Comparison of ENCODE assay signal across 18 cellular contexts in the genomic region with DNA sequence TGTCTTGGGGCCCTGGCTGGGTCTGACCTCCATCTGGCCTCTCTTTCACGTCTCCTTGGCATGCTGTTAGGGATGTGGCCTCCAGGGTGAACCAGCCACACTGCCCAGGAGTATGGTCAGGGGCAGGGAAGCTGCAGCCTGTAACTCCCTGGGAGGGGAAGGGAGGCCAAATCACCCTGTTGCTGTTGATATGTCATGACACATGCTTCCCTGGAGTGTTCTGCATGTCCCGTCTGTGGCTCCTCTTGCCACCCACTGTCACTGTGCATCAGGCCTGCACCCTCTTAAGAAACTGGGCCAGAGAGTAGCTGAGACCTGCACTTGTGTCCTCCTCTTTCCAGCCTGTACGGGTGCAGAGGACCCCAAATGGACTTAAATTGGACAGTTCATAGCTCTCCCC.
DNase-seq lines count a peak whose midpoint lies in the region; ATAC-seq, FAIRE-seq and TF ChIP-seq lines count a peak whose summit lies in the region.
"Had no signal": no experiment of that assay in that cellular context is flagged by ENCODE, and none has a peak within 500 bp of the region (broad histone marks: within the 10 kb centered on the region; RNA-seq: fewer than 3 reads in every experiment).

No MANE protein-coding gene starts in this region.

- intact Hi-C loops in Right ventricle myocardium superior (cut with DNase I) (no loop called here), sciatic nerve (cut with DNase I) (no loop called here)

- FAIRE-seq in GM12892 (lab: Jason Lieb, UNC): no peak
- FAIRE-seq: G401.6, small intestine had no signal

- DNase-seq in H4 (ENCODE audit: low spot score): peak; percentile 10
- peak; percentile 9 for DNase-seq in MV-4-11 (lab: John Stamatoyannopoulos, UW)
- DNase-seq in Right ventricle myocardium superior: no peak
- DNase-seq in sciatic nerve (ENCODE audit: low spot score): no peak
- DNase-seq in GM12892 (ENCODE audit: insufficient read length): no peak
- DNase-seq in NCI-H1694 treated with DMSO at 0.1 percent for 48 hours (lab: John Stamatoyannopoulos, UW): no peak
- DNase-seq: activated naive CD8-positive, alpha-beta T cell treated with anti-CD3 and anti-CD28 coated beads, Interleukin-2, amount 10 ng/mL, durations not matched to agents 7 days and 5 days; BE2C; caudate nucleus; NCI-H2029 treated with DMSO at 0.1 percent for 48 hours; SJCRH30; small intestine; stimulated activated CD4-positive, alpha-beta T cell treated with anti-CD3 and anti-CD28 coated beads, Interleukin-4, amount 100 ng/mL, for 1 hour had no signal

- ATAC-seq in Right ventricle myocardium superior (ENCODE audit: poor library complexity): peak; percentile 67
- peak; percentile 25 for ATAC-seq in sciatic nerve
- ATAC-seq in GM21423 (IDR thresholded peaks at IDR 0.05; ENCODE audit: unreplicated experiment): no peak
- ATAC-seq: activated CD4-positive, CD25-positive, alpha-beta regulatory T cell treated with anti-CD3 and anti-CD28 coated beads, Interleukin-2, amount 50 U/mL, for 24 hours; esophagus mucosa; gastroesophageal sphincter had no signal

- no peak for TF ChIP-seq POLR2A in GM12892 (IDR thresholded peaks at IDR 0.05; ENCODE audit: low read depth, low read length)

Comparison
In these comparisons a context has a peak if more than half of its experiments do, and no peak if none do; other contexts are left out.
1. DNase-seq: peak in H4 (single experiment) and MV-4-11 (single experiment); none in Right ventricle myocardium superior (single experiment), sciatic nerve (single experiment), GM12892 (single experiment) and NCI-H1694 treated with DMSO at 0.1 percent for 48 hours (single experiment).